ENCODE assay signal across 7 cellular contexts in the genomic region with DNA sequence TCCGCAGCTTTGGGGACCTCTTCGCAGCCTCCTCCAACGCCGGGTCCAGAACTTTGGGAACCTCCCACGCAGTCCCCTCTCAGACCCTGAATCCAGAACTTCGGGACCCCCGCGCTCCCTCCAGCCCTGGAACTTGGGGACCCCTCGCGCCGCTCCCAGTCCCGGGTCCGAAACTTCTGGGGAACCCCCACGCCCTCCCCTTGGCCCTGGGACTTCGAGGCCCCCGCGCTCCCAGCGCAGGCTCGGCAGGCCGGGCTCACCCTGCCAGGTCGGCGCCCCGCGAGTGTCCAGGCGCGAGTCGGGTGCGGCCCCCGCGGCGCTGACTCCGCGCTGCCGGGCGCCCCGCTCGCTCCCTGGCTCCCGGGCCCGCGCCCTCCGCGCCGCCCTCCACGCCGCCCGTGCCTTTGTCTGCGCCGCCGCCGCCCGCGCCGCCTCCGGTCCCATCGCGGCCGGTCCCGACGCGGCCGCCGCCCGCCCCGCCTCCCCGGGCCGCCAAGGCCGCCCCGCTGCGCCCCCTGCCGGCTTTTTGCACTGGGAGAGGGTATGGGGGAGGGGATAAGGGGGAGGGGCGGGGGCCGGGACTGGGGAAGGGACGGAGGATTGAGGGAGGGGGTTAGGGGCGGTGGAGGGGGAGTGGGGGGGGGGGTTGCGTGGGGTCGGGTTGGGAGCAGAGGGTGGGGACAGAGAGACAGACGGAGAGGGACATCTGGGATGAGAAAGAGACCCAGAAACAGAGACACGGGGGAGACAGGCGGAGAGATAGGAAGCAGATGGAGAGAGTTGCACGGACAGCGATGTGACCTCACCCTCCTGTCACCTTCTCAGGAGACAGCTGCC. TPM values are rescaled to one million over a fixed set of nuclear protein-coding genes. Genes with fewer than 3 reads are reported as not detected.
A peak's percentile ranks its signal among the peaks of the same experiment; 100 is the strongest.
DNase-seq lines count a peak whose midpoint lies in the region; ATAC-seq and TF ChIP-seq lines count a peak whose summit lies in the region.

TSS of gene HOMER3 (minus strand) at position 427 of the 837 bp plus-strand sequence. CDS start 2,235 bp downstream, outside the sequence.

- H3K36me3 ChIP-seq in kidney epithelial cell (ENCODE audit: control insufficient read depth, insufficient read depth, low read length), result no peaks in the 10 kb centered on the region

- no peak for ATAC-seq in GM21423 (IDR thresholded peaks at IDR 0.05; ENCODE audit: unreplicated experiment)

- peak; percentile 34 for DNase-seq in NCI-H1048 (lab: John Stamatoyannopoulos, UW)
- peak; percentile 62 for DNase-seq in activated CD4-positive, alpha-beta T cell treated with anti-CD3 and anti-CD28 coated beads for 1 hour
- DNase-seq in cerebellum (ENCODE audit: low spot score), result peak; percentile 49
- no peak for DNase-seq in kidney epithelial cell (ENCODE audit: low read depth)
- peak; percentile 20 to 75 (median 67) for DNase-seq in stimulated activated CD4-positive, alpha-beta T cell treated with anti-CD3 and anti-CD28 coated beads, Interleukin-12 subunit alpha, Interleukin-12 subunit beta, amount 100 ng/mL, for 48 hours (ENCODE audit: low read depth in 2 of 3, low spot score in 1 of 3)

- TF ChIP-seq CTCF in GM12874 (IDR thresholded peaks at IDR 0.05; ENCODE audit: insufficient read depth, low read depth, low read length) (0 out of 2 replicates have a peak, but pooled peaks have one; percentile 32), kidney epithelial cell (IDR thresholded peaks at IDR 0.05; ENCODE audit: insufficient read depth, low read length, poor library complexity, severe bottlenecking) (peak; percentile 38)

- H3K4me3 ChIP-seq in kidney epithelial cell (ENCODE audit: low read depth, low read length), result peak within 1 kb of the TSS; percentile 77

- H3K27me3 ChIP-seq in kidney epithelial cell (ENCODE audit: control insufficient read depth, insufficient read depth, low read length), result no peaks in the 10 kb centered on the region

RNA-seq across cellular contexts. Expression of gene HOMER3, which starts in this region (rescaled TPM):
- 20.7 TPM for total RNA-seq in cerebellum
- 82.9 and 109 TPM in 2 replicates for total RNA-seq in kidney epithelial cell
